In genomic region chr1:39954261-39954869, GRCh38 we compare ENCODE assay signal across 2 cellular contexts.
TF ChIP-seq lines count a peak whose summit lies in the region.

No MANE protein-coding gene starts in this region.

TF ChIP-seq in endothelial cell of umbilical vein, 7 proteins besides CTCF, POLR2A, EP300 and RAD21 (continued from another document):
- no peak for TF ChIP-seq EZH2 (IDR thresholded peaks at IDR 0.05; ENCODE audit: borderline replicate concordance, low read depth, low read length, severe bottlenecking)
- TF ChIP-seq MYC (IDR thresholded peaks at IDR 0.05; ENCODE audit: low read depth, low read length) = no peak
- no peak for TF ChIP-seq MAX (IDR thresholded peaks at IDR 0.05; ENCODE audit: insufficient read depth, insufficient read length)
- TF ChIP-seq POLR2AphosphoS5 (IDR thresholded peaks at IDR 0.05; ENCODE audit: insufficient read depth, low read depth, low read length) = no peak
TF ChIP-seq in endothelial cell of umbilical vein: peak in this region for 0.

TF ChIP-seq in GM12891, 5 proteins besides CTCF, POLR2A, EP300 and RAD21 (continued from another document):
- TF ChIP-seq PAX5 (IDR thresholded peaks at IDR 0.05; ENCODE audit: insufficient read depth, low read length, severe bottlenecking) = no peak
